9 cellular contexts compared by ENCODE assay signal in the genomic region with DNA sequence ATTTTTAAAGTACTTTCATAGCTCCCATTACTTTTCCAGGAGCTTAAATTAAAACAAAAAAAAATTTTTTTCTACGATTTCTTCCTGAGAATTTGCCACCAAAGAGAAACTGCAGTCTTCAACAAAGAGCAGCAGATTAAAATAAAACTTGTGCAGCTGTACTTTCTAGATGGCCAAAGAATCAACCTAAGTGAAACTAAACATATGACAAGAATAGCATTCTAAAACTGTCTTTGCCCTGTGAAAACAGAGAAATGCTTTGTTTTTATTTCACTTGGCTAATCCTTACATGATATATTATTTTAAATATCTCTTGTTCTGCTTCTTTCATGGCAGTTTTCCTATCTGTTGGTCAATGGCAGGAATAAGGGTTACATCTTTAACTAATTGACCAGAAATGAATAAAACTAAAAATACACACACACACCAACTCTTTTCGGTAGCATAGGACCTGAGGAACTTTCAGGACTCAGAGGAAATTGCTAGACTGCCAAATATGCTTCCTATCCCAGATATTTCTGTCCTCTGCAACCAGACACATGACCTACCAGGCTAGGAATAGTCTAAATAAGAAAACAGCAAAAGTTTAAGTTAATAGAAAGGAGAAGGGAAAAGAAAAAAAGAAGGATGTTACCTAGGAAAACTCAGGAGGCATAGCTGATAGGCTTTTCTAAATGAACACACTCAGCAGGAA.
DNase-seq lines count a peak whose midpoint lies in the region; ATAC-seq and TF ChIP-seq lines count a peak whose summit lies in the region.
"Had no signal": no experiment of that assay in that cellular context is flagged by ENCODE, and none has a peak within 500 bp of the region (broad histone marks: within the 10 kb centered on the region; RNA-seq: fewer than 3 reads in every experiment).

No MANE protein-coding gene starts in this region.

- H3K9me3 ChIP-seq in sigmoid colon = peaks cover 0 to 4% (median 0%) of the 10 kb centered on the region in 4 donors

- DNase-seq in central memory CD8-positive, alpha-beta T cell (ENCODE audit: low spot score in 2 of 2) = no peak
- DNase-seq in sigmoid colon (no peak), H7 (no peak), ecto neural progenitor cell (ENCODE audit: low spot score) (no peak)
- no peak for DNase-seq in effector memory CD8-positive, alpha-beta T cell
- DNase-seq: NCI-H2171 treated with DMSO at 0.1 percent for 48 hours had no signal

- no peak overlapping the region for H3K4me3 Mint-ChIP-seq in central memory CD8-positive, alpha-beta T cell
- H3K4me3 Mint-ChIP-seq in effector memory CD8-positive, alpha-beta T cell = no peak overlapping the region

- ATAC-seq in GM18907 (IDR thresholded peaks at IDR 0.05; ENCODE audit: unreplicated experiment) (peak; percentile 41), HG03060 (IDR thresholded peaks at IDR 0.05; ENCODE audit: low read depth, unreplicated experiment) (peak; percentile 38), HG03378 (IDR thresholded peaks at IDR 0.05; ENCODE audit: unreplicated experiment) (no peak)
- no peak for ATAC-seq in central memory CD8-positive, alpha-beta T cell (replicated peaks; ENCODE audit: extremely low read depth, poor library complexity, severe bottlenecking)
- ATAC-seq in effector memory CD8-positive, alpha-beta T cell (replicated peaks) = no peak

- no peak for TF ChIP-seq POLR2A in sigmoid colon (IDR thresholded peaks at IDR 0.05)

- H3K36me3 Mint-ChIP-seq in central memory CD8-positive, alpha-beta T cell (ENCODE audit: insufficient read depth) = peaks cover 1% of the 10 kb centered on the region
- H3K36me3 Mint-ChIP-seq in effector memory CD8-positive, alpha-beta T cell (ENCODE audit: insufficient read depth) = peaks cover 10% of the 10 kb centered on the region

- H3K36me3 ChIP-seq in sigmoid colon (no peaks in the 10 kb centered on the region), H7 (replicated peaks; ENCODE audit: control insufficient read depth, insufficient read depth, low read length) (no peaks in the 10 kb centered on the region)

- peak overlapping the region; percentile 4 for H3K27ac Mint-ChIP-seq in central memory CD8-positive, alpha-beta T cell (ENCODE audit: low read depth)
- no peak overlapping the region for H3K27ac Mint-ChIP-seq in effector memory CD8-positive, alpha-beta T cell

- peaks cover 13% of the 10 kb centered on the region for H3K4me1 Mint-ChIP-seq in central memory CD8-positive, alpha-beta T cell
- peaks cover 29 to 41% of the 10 kb centered on the region in 2 donors for H3K4me1 Mint-ChIP-seq in effector memory CD8-positive, alpha-beta T cell (ENCODE audit: low read depth in 2 of 2)

- intact Hi-C loops in sigmoid colon (cut with DNase I) = no loop called here

- WGBS in sigmoid colon, 2 donors = 32 to 79% methylated on average over 2 of the region's 2 CpGs

- H3K4me3 ChIP-seq in sigmoid colon (peak overlapping the region in 1 of 4 donors; percentile 4), H7 (ENCODE audit: insufficient read depth, low read depth, low read length) (no peak overlapping the region)

- TF ChIP-seq EP300 in sigmoid colon (IDR thresholded peaks at IDR 0.05) = no peak

- H3K27me3 ChIP-seq in sigmoid colon (no peaks in the 10 kb centered on the region), H7 (ENCODE audit: control insufficient read depth, insufficient read depth, low read length) (no peaks in the 10 kb centered on the region)

- H3K4me1 ChIP-seq in sigmoid colon = peaks cover 0 to 16% (median 11%) of the 10 kb centered on the region in 4 donors

- no peaks in the 10 kb centered on the region for H3K27me3 Mint-ChIP-seq in central memory CD8-positive, alpha-beta T cell
- H3K27me3 Mint-ChIP-seq in effector memory CD8-positive, alpha-beta T cell = no peaks in the 10 kb centered on the region

- H3K9me3 Mint-ChIP-seq in central memory CD8-positive, alpha-beta T cell = no peaks in the 10 kb centered on the region
- no peaks in the 10 kb centered on the region for H3K9me3 Mint-ChIP-seq in effector memory CD8-positive, alpha-beta T cell

- H3K27ac ChIP-seq in sigmoid colon = peak overlapping the region in 3 of 4 donors; percentile 19 to 59 (median 55)

- TF ChIP-seq CTCF in sigmoid colon (IDR thresholded peaks at IDR 0.05) = no peak

Comparison
In these comparisons a context has a peak if more than half of its experiments do, and no peak if none do; other contexts are left out.
1. ATAC-seq: peak in GM18907 (single experiment) and HG03060 (single experiment); none in central memory CD8-positive, alpha-beta T cell (single experiment), effector memory CD8-positive, alpha-beta T cell (single experiment) and HG03378 (single experiment).